In genomic region chr9:83830426-83831071, GRCh38 we compare ENCODE assay signal across 7 cellular contexts. TPM values are rescaled to one million over a fixed set of nuclear protein-coding genes. Genes with fewer than 3 reads are reported as not detected.
DNase-seq lines count a peak whose midpoint lies in the region; ATAC-seq and TF ChIP-seq lines count a peak whose summit lies in the region.
"Not testable (repeated sequence)": the region's sequence is repeated elsewhere in the genome, so short reads cannot be mapped to it uniquely, and the experiment has no call there.

No MANE protein-coding gene starts in this region.

- not testable (repeated sequence) for H3K4me1 ChIP-seq in RWPE2 (ENCODE audit: insufficient read depth, poor library complexity, severe bottlenecking)

- not testable (repeated sequence) for H3K27me3 Mint-ChIP-seq in endothelial cell (ENCODE audit: unreplicated experiment)
- H3K27me3 Mint-ChIP-seq in mesothelial cell of epicardium (ENCODE audit: low read depth) = peaks cover 10% of the 10 kb centered on the region

- not testable (repeated sequence) for H3K4me3 ChIP-seq in RWPE2 (ENCODE audit: severe bottlenecking)

- H3K4me1 Mint-ChIP-seq in endothelial cell (ENCODE audit: unreplicated experiment); mesothelial cell of epicardium: not testable (repeated sequence)

- not testable (repeated sequence) for H3K4me3 Mint-ChIP-seq in endothelial cell (ENCODE audit: unreplicated experiment); mesothelial cell of epicardium

- H3K9me3 ChIP-seq in RWPE2 (ENCODE audit: severe bottlenecking) = not testable (repeated sequence)

- intact Hi-C loops in Right ventricle myocardium superior (cut with DNase I) = not testable (repeated sequence)

- H3K9me3 Mint-ChIP-seq in endothelial cell (ENCODE audit: unreplicated experiment); mesothelial cell of epicardium: not testable (repeated sequence)

- not testable (repeated sequence) for TF ChIP-seq CTCF in RWPE2 (IDR thresholded peaks at IDR 0.05; ENCODE audit: poor library complexity, severe bottlenecking)
- peak; percentile 56 for TF ChIP-seq CTCF in endothelial cell (IDR thresholded peaks at IDR 0.05; ENCODE audit: unreplicated experiment)
- peak; percentile 35 for TF ChIP-seq CTCF in mesothelial cell of epicardium (IDR thresholded peaks at IDR 0.05; ENCODE audit: unreplicated experiment)

- not testable (repeated sequence) for H3K27ac ChIP-seq in RWPE2 (ENCODE audit: poor library complexity, severe bottlenecking)

- DNase-seq in DMS 273 (lab: John Stamatoyannopoulos, UW; ENCODE audit: unreplicated experiment) (peak; percentile 70), NCI-H1417 (lab: John Stamatoyannopoulos, UW) (peak in 2 of 3 experiments; percentile 46 to 82), NCI-H2171 treated with DMSO at 0.1 percent for 48 hours (lab: John Stamatoyannopoulos, UW) (peak; percentile 74)
- not testable (repeated sequence) for DNase-seq in RWPE2 (ENCODE audit: low spot score); endothelial cell (ENCODE audit: low spot score); Right ventricle myocardium superior; mesothelial cell of epicardium (ENCODE audit: low spot score in 2 of 2, unreplicated experiment in 2 of 2)

- ATAC-seq in RWPE2 (ENCODE audit: low read depth) = peak; percentile 50; the same call in 1 of the 3 replicates
- ATAC-seq in Right ventricle myocardium superior (ENCODE audit: poor library complexity) = peak; percentile 89

- H3K36me3 ChIP-seq in RWPE2 (ENCODE audit: low read depth) = not testable (repeated sequence)

- not testable (repeated sequence) for H3K36me3 Mint-ChIP-seq in endothelial cell (ENCODE audit: low read depth, unreplicated experiment); mesothelial cell of epicardium

- not testable (repeated sequence) for H3K27ac Mint-ChIP-seq in endothelial cell (ENCODE audit: unreplicated experiment); mesothelial cell of epicardium

- not testable (repeated sequence) for H3K27me3 ChIP-seq in RWPE2 (ENCODE audit: insufficient read depth, poor library complexity, severe bottlenecking)

RNA-seq across cellular contexts. Expression of gene GKAP1, which starts 13.0 kb away (rescaled TPM):
- total RNA-seq in endothelial cell (ENCODE audit: unreplicated experiment) (3.5 TPM), Right ventricle myocardium superior (25.2 TPM), mesothelial cell of epicardium (7.6 to 9.6 TPM (median 8.6 TPM) in 3 replicates)
